In genomic region chr12:49357099-49357678, GRCh38 we compare ENCODE assay signal across 9 cellular contexts. TPM values are rescaled to one million over a fixed set of nuclear protein-coding genes. Genes with fewer than 3 reads are reported as not detected.
DNase-seq lines count a peak whose midpoint lies in the region; ATAC-seq and TF ChIP-seq lines count a peak whose summit lies in the region.
"Had no signal": no experiment of that assay in that cellular context is flagged by ENCODE, and none has a peak within 500 bp of the region (broad histone marks: within the 10 kb centered on the region; RNA-seq: fewer than 3 reads in every experiment).

No MANE protein-coding gene starts in this region.

- no peak overlapping the region for H3K27ac Mint-ChIP-seq in effector memory CD8-positive, alpha-beta T cell

- H3K9me3 ChIP-seq in heart left ventricle = no peaks in the 10 kb centered on the region
- H3K9me3 ChIP-seq in uterus = no peaks in the 10 kb centered on the region

- H3K27me3 Mint-ChIP-seq in effector memory CD8-positive, alpha-beta T cell = peaks cover 38 to 65% of the 10 kb centered on the region in 2 donors

- 18 to 29% (median 23%) methylated on average over 3 of the region's 3 CpGs for WGBS in heart left ventricle, 4 donors

- no peak overlapping the region for H3K27ac ChIP-seq in heart left ventricle
- no peak overlapping the region for H3K27ac ChIP-seq in uterus

- H3K4me1 ChIP-seq in heart left ventricle (peaks cover 0 to 8% (median 0%) of the 10 kb centered on the region in 12 donors), uterus (no peaks in the 10 kb centered on the region)

- H3K9me3 Mint-ChIP-seq in effector memory CD8-positive, alpha-beta T cell = no peaks in the 10 kb centered on the region

- TF ChIP-seq POLR2A in heart left ventricle (IDR thresholded peaks at IDR 0.05) (no peak), uterus (IDR thresholded peaks at IDR 0.05) (no peak)

- H3K36me3 Mint-ChIP-seq in effector memory CD8-positive, alpha-beta T cell (ENCODE audit: insufficient read depth) = peaks cover 4% of the 10 kb centered on the region

- intact Hi-C loops in heart left ventricle (cut with DNase I) (loop anchor here in 6 of 10 donors (5.0 kb wide), 2 partner anchors 225 to 350 kb away; partner anchors contain the start of gene FMNL3 (in 1 of the 6)), Right ventricle myocardium inferior (cut with DNase I) (no loop called here), uterus (cut with DNase I; ENCODE audit: low total_unique reads) (no loop called here)

- H3K4me3 ChIP-seq in heart left ventricle (no peak overlapping the region), fibroblast of villous mesenchyme (ENCODE audit: low read depth, low read length) (no peak overlapping the region), uterus (no peak overlapping the region)

- ATAC-seq in heart left ventricle (no peak), Right ventricle myocardium inferior (no peak), HG03571 (IDR thresholded peaks at IDR 0.05; ENCODE audit: unreplicated experiment) (no peak)
- no peak for ATAC-seq in effector memory CD8-positive, alpha-beta T cell (replicated peaks)

- H3K4me1 Mint-ChIP-seq in effector memory CD8-positive, alpha-beta T cell (ENCODE audit: low read depth in 2 of 2) = peaks cover 4 to 6% of the 10 kb centered on the region in 2 donors

- DNase-seq in heart left ventricle (no peak), Right ventricle myocardium inferior (ENCODE audit: missing footprints) (no peak), RPMI7951 (ENCODE audit: low read depth) (peak; percentile 46), fibroblast of villous mesenchyme (ENCODE audit: low read depth) (peak; percentile 69), uterus (no peak), NCI-H774 (lab: John Stamatoyannopoulos, UW) (no peak)
- DNase-seq in effector memory CD8-positive, alpha-beta T cell = no peak
- DNase-seq: NCI-H2081 treated with DMSO at 0.1 percent for 48 hours had no signal

- H3K36me3 ChIP-seq in heart left ventricle = no peaks in the 10 kb centered on the region
- H3K36me3 ChIP-seq in uterus = no peaks in the 10 kb centered on the region

- TF ChIP-seq CTCF in heart left ventricle (IDR thresholded peaks at IDR 0.05) = peak in 11 of 12 donors; percentile 14 to 53 (median 34)
- peak; percentile 50 for TF ChIP-seq CTCF in fibroblast of villous mesenchyme (IDR thresholded peaks at IDR 0.05; ENCODE audit: insufficient read depth, low read depth, low read length)
- peak; percentile 27 to 40 (median 35) for TF ChIP-seq CTCF in uterus (IDR thresholded peaks at IDR 0.05)

- no peak overlapping the region for H3K4me3 Mint-ChIP-seq in effector memory CD8-positive, alpha-beta T cell

- H3K27me3 ChIP-seq in heart left ventricle = peaks cover 0 to 18% (median 3%) of the 10 kb centered on the region in 9 donors
- H3K27me3 ChIP-seq in uterus = peaks cover 0 to 2% of the 10 kb centered on the region in 2 donors

RNA-seq across cellular contexts. Expression of gene SPATS2, which starts 10.1 kb away (rescaled TPM):
- total RNA-seq in heart left ventricle (1 to 10 TPM; 3.0 to 9.1 (median 4.8) TPM), Right ventricle myocardium inferior (6.4 TPM), fibroblast of villous mesenchyme (30.6 and 32.4 TPM in 2 replicates), uterus (10 to 100 TPM in 2 of 4 donors, 1 to 10 TPM in 2; 3.3 to 46.0 (median 16.0) TPM)
- polyA plus RNA-seq in heart left ventricle = 1 to 10 TPM; 6.7 TPM
- total RNA-seq in RPMI7951 (2014; rRNA removed; shearing (Covaris generic)) = 14.8 and 17.7 TPM in 2 replicates

RNA-seq across cellular contexts. Expression of gene DNAJC22, which starts 10.5 kb away (rescaled TPM):
- total RNA-seq in heart left ventricle (1 to 10 TPM in 1 of 9 donors, under 1 TPM in 5, not detected in 3; 0.08 to 4.4 (median 0.53) TPM), Right ventricle myocardium inferior (not detected), fibroblast of villous mesenchyme (1.7 and 2.6 TPM in 2 replicates), uterus (1 to 10 TPM in 1 of 4 donors, not detected in 3; 4.5 TPM)
- under 1 TPM in 1 of 2 donors, not detected in 1; 0.11 TPM for polyA plus RNA-seq in heart left ventricle
- total RNA-seq in RPMI7951 (2014; rRNA removed; shearing (Covaris generic)) = 7.9 and 10.4 TPM in 2 replicates

RNA-seq across cellular contexts. Expression of gene C1QL4, which starts 20.2 kb away (rescaled TPM):
- total RNA-seq in heart left ventricle = not detected
- polyA plus RNA-seq in heart left ventricle = not detected
- not detected for total RNA-seq in Right ventricle myocardium inferior
- total RNA-seq in RPMI7951 (2014; rRNA removed; shearing (Covaris generic)) = 1.7 and 3.3 TPM in 2 replicates
- under 0.01 TPM in 1 of 2 replicates, not detected in the other for total RNA-seq in fibroblast of villous mesenchyme
- 1 to 10 TPM in 1 of 4 donors, not detected in 3; 1.7 TPM for total RNA-seq in uterus

RNA-seq across cellular contexts. Expression of gene TROAP, which starts 34.1 kb away (rescaled TPM):
- 1 to 10 TPM in 2 of 9 donors, under 1 TPM in 4, not detected in 3; 0.33 to 6.4 (median 0.85) TPM for total RNA-seq in heart left ventricle
- polyA plus RNA-seq in heart left ventricle = under 1 TPM in 1 of 2 donors, not detected in 1; 0.11 TPM
- 0.97 TPM for total RNA-seq in Right ventricle myocardium inferior
- 49.3 and 59.5 TPM in 2 replicates for total RNA-seq in RPMI7951 (2014; rRNA removed; shearing (Covaris generic))
- 11.3 and 14.7 TPM in 2 replicates for total RNA-seq in fibroblast of villous mesenchyme
- 10 to 100 TPM in 1 of 4 donors, 1 to 10 TPM in 1, not detected in 2; 1.8 to 10.2 TPM for total RNA-seq in uterus

Comparison
In these comparisons a context has a peak if more than half of its experiments do, and no peak if none do; other contexts are left out.
1. intact Hi-C loops: an anchor here in heart left ventricle (5.0 kb wide); none called in Right ventricle myocardium inferior and uterus.
2. DNase-seq: peak in RPMI7951 (single experiment) and fibroblast of villous mesenchyme (single experiment); none in heart left ventricle (0 of 5), Right ventricle myocardium inferior (single experiment), uterus (0 of 2), effector memory CD8-positive, alpha-beta T cell (0 of 3) and NCI-H774 (single experiment).
3. Peak in every context shown above with its lines, with median percentiles within 50 percentile points of each other: CTCF ChIP-seq.